ENCODE assay signal across 1 cellular context in genomic region chr17:2295575-2295974, GRCh38.
TF ChIP-seq lines count a peak whose summit lies in the region.

No MANE protein-coding gene starts in this region.

TF ChIP-seq in IMR-90, 13 proteins besides CTCF, POLR2A, EP300 and RAD21:
- TF ChIP-seq SMC3 (IDR thresholded peaks at IDR 0.05; ENCODE audit: low read depth, low read length) (no peak), MAFK (IDR thresholded peaks at IDR 0.05; ENCODE audit: low read depth, low read length) (no peak), MAZ (IDR thresholded peaks at IDR 0.05; ENCODE audit: borderline replicate concordance, low read depth, low read length) (no peak), USF2 (IDR thresholded peaks at IDR 0.05; ENCODE audit: low read depth, low read length) (no peak), CHD1 (IDR thresholded peaks at IDR 0.05; ENCODE audit: low read depth, low read length) (no peak)
